In the genomic region with DNA sequence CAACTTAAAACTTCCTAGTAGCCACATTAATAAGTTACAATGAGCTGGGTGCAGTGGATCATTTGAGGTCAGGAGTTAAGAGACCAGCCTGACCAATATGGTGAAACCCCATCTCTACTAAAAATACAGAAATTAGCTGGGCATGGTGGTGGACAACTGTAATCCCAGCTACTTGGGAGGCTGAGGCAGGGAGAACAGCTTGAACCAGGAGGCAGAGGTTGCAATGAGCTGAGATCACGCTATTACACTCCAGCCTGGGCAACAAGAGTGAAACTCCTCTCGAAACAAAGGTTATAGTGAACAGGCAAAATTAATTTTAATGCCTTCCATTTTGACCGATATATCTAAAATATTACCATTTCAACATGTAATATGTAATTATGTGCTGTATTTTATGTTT, we compare ENCODE assay signal across 4 cellular contexts. TPM values are rescaled to one million over a fixed set of nuclear protein-coding genes. Genes with fewer than 3 reads are reported as not detected.
"Had no signal": no experiment of that assay in that cellular context is flagged by ENCODE, and none has a peak within 500 bp of the region (broad histone marks: within the 10 kb centered on the region; RNA-seq: fewer than 3 reads in every experiment).

No MANE protein-coding gene starts in this region.

RNA-seq across cellular contexts. Expression of a gene that starts 30.9 kb away (rescaled TPM):
- total RNA-seq: LHCN-M2, M059J, MCF 10A, NCI-H460 had no signal
